14 cellular contexts compared by ENCODE assay signal in genomic region chr1:109989656-109990653, GRCh38. TPM values are rescaled to one million over a fixed set of nuclear protein-coding genes. Genes with fewer than 3 reads are reported as not detected.
DNase-seq lines count a peak whose midpoint lies in the region; ATAC-seq and TF ChIP-seq lines count a peak whose summit lies in the region.
"Had no signal": no experiment of that assay in that cellular context is flagged by ENCODE, and none has a peak within 500 bp of the region (broad histone marks: within the 10 kb centered on the region; RNA-seq: fewer than 3 reads in every experiment).

No MANE protein-coding gene starts in this region.

- H3K14ac ChIP-seq in trophoblast cell (ENCODE audit: low read length), result no peak overlapping the region

- no peaks in the 10 kb centered on the region for H3F3A ChIP-seq in GM23338 (replicated peaks; ENCODE audit: low read depth)

- H2AFZ ChIP-seq in GM23338 (no peak overlapping the region), OCI-LY7 (ENCODE audit: low read length) (no peak overlapping the region), trophoblast cell (ENCODE audit: insufficient read depth, low read length, poor library complexity) (no peak overlapping the region)

- no peak for DNase-seq in GM23338 (ENCODE audit: low spot score)
- peak; percentile 44 for DNase-seq in OCI-LY7 (ENCODE audit: low spot score)
- DNase-seq in epithelial cell of proximal tubule (ENCODE audit: low read depth), result peak; percentile 32
- DNase-seq in trophoblast cell, result no peak
- DNase-seq in activated T-cell treated with anti-CD3 and anti-CD28 coated beads, Interleukin-2, amount 50 U/mL, for 1 hour, result no peak
- no peak for DNase-seq in NCI-H2227 treated with DMSO at 0.1 percent for 48 hours (lab: John Stamatoyannopoulos, UW)
- DNase-seq in GM20000 (ENCODE audit: low spot score), result no peak
- DNase-seq: activated CD4-positive, alpha-beta T cell treated with anti-CD3 and anti-CD28 coated beads, Interleukin-2, amount 50 U/mL, for 4 hours; immature natural killer cell; NCI-H748 treated with DMSO at 0.1 percent for 48 hours; stimulated activated CD4-positive, alpha-beta T cell treated with anti-CD3 and anti-CD28 coated beads, Interleukin-2, amount 100 ng/mL, for 24 hours; stimulated activated naive CD4-positive, alpha-beta T cell; T-helper 1 cell had no signal

- TF ChIP-seq CTCF in GM23338 (conservative IDR thresholded peaks at IDR 0.05; ENCODE audit: low read depth in 2 of 2) (no peak), OCI-LY7 (conservative IDR thresholded peaks at IDR 0.05; ENCODE audit: low read length) (no peak), epithelial cell of proximal tubule (conservative IDR thresholded peaks at IDR 0.05; ENCODE audit: low read depth, low read length) (no peak), GM20000 (IDR thresholded peaks at IDR 0.05; ENCODE audit: extremely low read depth, missing control alignments) (no peak)

- H3K9me3 Mint-ChIP-seq in GM23338, result no peaks in the 10 kb centered on the region
- H3K9me3 Mint-ChIP-seq: immature natural killer cell had no signal

- no peak overlapping the region for H4K8ac ChIP-seq in trophoblast cell (ENCODE audit: low read depth, low read length)

- peaks cover 4% of the 10 kb centered on the region for H3K79me1 ChIP-seq in trophoblast cell (ENCODE audit: low read length)

- H3K9ac ChIP-seq in trophoblast cell (ENCODE audit: low read length), result no peak overlapping the region

- H2AK5ac ChIP-seq in trophoblast cell (ENCODE audit: low read length), result no peak overlapping the region

- no peak overlapping the region for H2BK5ac ChIP-seq in trophoblast cell (ENCODE audit: low read depth, low read length, poor library complexity)

- no peaks in the 10 kb centered on the region for H3K9me3 ChIP-seq in OCI-LY7 (ENCODE audit: low read length)
- no peaks in the 10 kb centered on the region for H3K9me3 ChIP-seq in trophoblast cell (ENCODE audit: insufficient read depth, low read depth, low read length)

- ATAC-seq in GM23338 (no peak), HG03097 (IDR thresholded peaks at IDR 0.05; ENCODE audit: low FRiP score, unreplicated experiment) (no peak)

- H3K27me3 Mint-ChIP-seq in GM23338 (ENCODE audit: insufficient read depth, low read depth, poor library complexity), result peaks cover 11% of the 10 kb centered on the region

- H4K20me1 ChIP-seq in GM23338 (replicated peaks; ENCODE audit: insufficient read depth) (peaks cover 61% of the 10 kb centered on the region), OCI-LY7 (ENCODE audit: insufficient read depth, low read length) (0 out of 2 replicates have a peak, but pooled peaks cover 19% of the 10 kb centered on the region)

- H2BK120ac ChIP-seq in trophoblast cell (ENCODE audit: insufficient read depth, low read length, poor library complexity), result no peak overlapping the region

- H3K4ac ChIP-seq in trophoblast cell (ENCODE audit: low read depth, low read length), result peak overlapping the region; percentile 60

- WGBS in trophoblast cell (ENCODE audit: extremely low coverage, insufficient coverage, insufficient read length), result no CpG with 5 or more reads among the region's 9 CpGs

- H3K36me3 Mint-ChIP-seq in GM23338 (ENCODE audit: low read depth), result no peaks in the 10 kb centered on the region
- H3K36me3 Mint-ChIP-seq: immature natural killer cell had no signal

- H3K79me2 ChIP-seq in GM23338 (replicated peaks; ENCODE audit: insufficient read depth), result peaks cover 98% of the 10 kb centered on the region
- H3K79me2 ChIP-seq in OCI-LY7 (ENCODE audit: insufficient read depth, low read depth, low read length), result peaks cover 35% of the 10 kb centered on the region; the same call in 1 of the 2 replicates
- peaks cover 15% of the 10 kb centered on the region for H3K79me2 ChIP-seq in trophoblast cell (ENCODE audit: control insufficient read depth, insufficient read depth, low read length, poor library complexity)

- H3K4me3 ChIP-seq in GM23338, result no peak overlapping the region
- no peak overlapping the region for H3K4me3 ChIP-seq in OCI-LY7 (ENCODE audit: low read depth, low read length, poor library complexity, severe bottlenecking)
- H3K4me3 ChIP-seq in epithelial cell of proximal tubule (ENCODE audit: low read depth, low read length), result no peak overlapping the region
- H3K4me3 ChIP-seq in trophoblast cell (ENCODE audit: low read depth, low read length), result no peak overlapping the region

- 0 out of 2 replicates have a peak overlapping the region, but pooled peaks have one; percentile 28 for H3K4me2 ChIP-seq in GM23338
- peak overlapping the region; percentile 27 for H3K4me2 ChIP-seq in OCI-LY7 (ENCODE audit: low read length)
- no peak overlapping the region for H3K4me2 ChIP-seq in trophoblast cell (ENCODE audit: low read length)

- H3K4me1 Mint-ChIP-seq in GM23338, result peaks cover 40% of the 10 kb centered on the region

- no TSS peak for BruUV-seq in OCI-LY7 (replicated peaks; lab: Mats Ljungman, UMichigan)

- no peak overlapping the region for H2BK12ac ChIP-seq in trophoblast cell (ENCODE audit: low read length)

- H3K27ac ChIP-seq in GM23338 (ENCODE audit: low read depth), result no peak overlapping the region
- no peak overlapping the region for H3K27ac ChIP-seq in OCI-LY7 (ENCODE audit: low read depth, low read length, poor library complexity, severe bottlenecking)
- H3K27ac ChIP-seq in trophoblast cell (ENCODE audit: low read depth, low read length), result no peak overlapping the region

- H3K4me1 ChIP-seq in GM23338 (ENCODE audit: insufficient read depth) (peaks cover 28% of the 10 kb centered on the region), OCI-LY7 (ENCODE audit: insufficient read depth, low read length, poor library complexity, severe bottlenecking) (peaks cover 41% of the 10 kb centered on the region), trophoblast cell (ENCODE audit: control insufficient read depth in 1 of 2, insufficient read depth in 2 of 2, low read length in 2 of 2) (peaks cover 0 to 9% of the 10 kb centered on the region in 2 experiments)

- H3K4me3 Mint-ChIP-seq in GM23338, result no peak overlapping the region
- H3K4me3 Mint-ChIP-seq: immature natural killer cell had no signal

- H4K91ac ChIP-seq in trophoblast cell (ENCODE audit: low read depth, low read length), result no peak overlapping the region

- no peaks in the 10 kb centered on the region for H3K9me2 ChIP-seq in GM23338 (ENCODE audit: insufficient read depth)
- H3K9me2 ChIP-seq in OCI-LY7 (ENCODE audit: insufficient read depth, low read length), result no peaks in the 10 kb centered on the region

- POLR2A ChIA-PET in OCI-LY7 (lab: Charles Lee), result interaction anchor here (0.6 kb wide), 2 partner anchors 72 to 122 kb away, joined by 3 read pairs; no protein-coding TSS in a partner anchor

- H3K36me3 ChIP-seq in GM23338 (ENCODE audit: insufficient read depth) (no peaks in the 10 kb centered on the region), OCI-LY7 (ENCODE audit: insufficient read depth, low read length) (peaks cover 6% of the 10 kb centered on the region), trophoblast cell (ENCODE audit: control insufficient read depth in 1 of 2, insufficient read depth in 2 of 2, low read length in 2 of 2) (peaks cover 0 to 3% of the 10 kb centered on the region in 2 experiments)

- H3K27me3 ChIP-seq in GM23338 (ENCODE audit: insufficient read depth), result no peaks in the 10 kb centered on the region
- no peaks in the 10 kb centered on the region for H3K27me3 ChIP-seq in trophoblast cell (ENCODE audit: insufficient read depth, low read length)

- no peak overlapping the region for H4K12ac ChIP-seq in trophoblast cell (ENCODE audit: low read depth, low read length)

- intact Hi-C loops in OCI-LY7 (cut with micrococcal nuclease; ENCODE audit: unreplicated experiment), result no loop called here

- CTCF ChIA-PET in OCI-LY7 (lab: Charles Lee; ENCODE audit: unreplicated experiment), result no interaction called here

- no peak overlapping the region for H3K18ac ChIP-seq in trophoblast cell (ENCODE audit: low read length)

- peak overlapping the region; percentile 65 for H3K27ac Mint-ChIP-seq in GM23338
- H3K27ac Mint-ChIP-seq: immature natural killer cell had no signal

- H3K23ac ChIP-seq in trophoblast cell (ENCODE audit: low read length), result no peak overlapping the region

TF ChIP-seq in GM23338, 12 proteins besides CTCF, POLR2A, EP300 and RAD21 (continues in another document):
- TF ChIP-seq EZH2 (IDR thresholded peaks at IDR 0.05; ENCODE audit: low read depth, unreplicated experiment) (no peak), STAT1 (IDR thresholded peaks at IDR 0.05; ENCODE audit: unreplicated experiment) (no peak), CREB1 (CRISPR knock-in tag; IDR thresholded peaks at IDR 0.05; ENCODE audit: low read depth) (no peak), NANOG (IDR thresholded peaks at IDR 0.05; ENCODE audit: borderline replicate concordance) (no peak), POLR2AphosphoS5 (IDR thresholded peaks at IDR 0.05; ENCODE audit: low read depth) (no peak), EZH2phosphoT487 (IDR thresholded peaks at IDR 0.05; ENCODE audit: unreplicated experiment) (no peak), JUNB (IDR thresholded peaks at IDR 0.05; ENCODE audit: unreplicated experiment) (no peak)

RNA-seq across cellular contexts. Expression of gene AHCYL1, which starts 5.4 kb away (rescaled TPM):
- 60.4 and 63.3 TPM in 2 replicates for total RNA-seq in GM23338 (2014; rRNA removed; shearing (Covaris generic))
- polyA plus RNA-seq in GM23338 (2016; fragmentation: Nextera tagmentation; extraction: Ambion mirVana), result 65.3 and 70.0 TPM in 2 replicates
- total RNA-seq in OCI-LY7 (2014; rRNA removed; shearing (Covaris generic)), result 18.5 and 20.5 TPM in 2 replicates
- total RNA-seq in OCI-LY7 (2022) (45.5 and 52.8 TPM in 2 replicates), epithelial cell of proximal tubule (46.4 and 54.9 TPM in 2 replicates)
- 84.4 and 84.7 TPM in 2 replicates for polyA plus RNA-seq in trophoblast cell (2013)

RNA-seq across cellular contexts. Expression of gene STRIP1, which starts 44.5 kb away (rescaled TPM):
- total RNA-seq in GM23338 (2014; rRNA removed; shearing (Covaris generic)), result 50.6 and 63.1 TPM in 2 replicates
- polyA plus RNA-seq in GM23338 (2016; fragmentation: Nextera tagmentation; extraction: Ambion mirVana), result 13.5 and 17.2 TPM in 2 replicates
- total RNA-seq in OCI-LY7 (2014; rRNA removed; shearing (Covaris generic)), result 33.1 and 45.5 TPM in 2 replicates
- total RNA-seq in OCI-LY7 (2022) (42.2 and 43.7 TPM in 2 replicates), epithelial cell of proximal tubule (28.6 and 28.9 TPM in 2 replicates)
- polyA plus RNA-seq in trophoblast cell (2013), result 22.7 and 23.9 TPM in 2 replicates

Comparison
In these comparisons a context has a peak if more than half of its experiments do, and no peak if none do; other contexts are left out.
1. DNase-seq: peak in OCI-LY7 (single experiment) and epithelial cell of proximal tubule (single experiment); none in GM23338 (single experiment), trophoblast cell (0 of 2), activated T-cell treated with anti-CD3 and anti-CD28 coated beads, Interleukin-2, amount 50 U/mL, for 1 hour (single experiment), NCI-H2227 treated with DMSO at 0.1 percent for 48 hours (single experiment) and GM20000 (single experiment).